24 cellular contexts compared by ENCODE assay signal in genomic region chr3:138227650-138228049, GRCh38. TPM values are rescaled to one million over a fixed set of nuclear protein-coding genes. Genes with fewer than 3 reads are reported as not detected.
DNase-seq lines count a peak whose midpoint lies in the region; ATAC-seq, FAIRE-seq and TF ChIP-seq lines count a peak whose summit lies in the region.
"Had no signal": no experiment of that assay in that cellular context is flagged by ENCODE, and none has a peak within 500 bp of the region (broad histone marks: within the 10 kb centered on the region; RNA-seq: fewer than 3 reads in every experiment).

No MANE protein-coding gene starts in this region.

- H3K36me3 ChIP-seq in transverse colon: peaks cover 0 to 47% (median 24%) of the 10 kb centered on the region in 4 donors

- 83 to 95% methylated on average over 1 of the region's 1 CpG for WGBS in transverse colon (ENCODE audit: low coverage in 1 of 2), 2 donors

- H3K9me3 ChIP-seq in transverse colon: no peaks in the 10 kb centered on the region
- H3K9me3 ChIP-seq: ascending aorta, BLaER1 had no signal

- TF ChIP-seq POLR2A in transverse colon (IDR thresholded peaks at IDR 0.05): no peak

- intact Hi-C loops in transverse colon (cut with DNase I; ENCODE audit: low total_unique reads): no loop called here

- ATAC-seq in HG03025 (IDR thresholded peaks at IDR 0.05; ENCODE audit: low FRiP score, unreplicated experiment): no peak
- no peak for ATAC-seq in GM21423 (IDR thresholded peaks at IDR 0.05; ENCODE audit: unreplicated experiment)
- ATAC-seq: left lobe of liver, right cardiac atrium, Right ventricle myocardium inferior had no signal

- TF ChIP-seq EP300 in transverse colon (IDR thresholded peaks at IDR 0.05; ENCODE audit: low read depth): no peak

- H3K27me3 ChIP-seq in transverse colon: no peaks in the 10 kb centered on the region
- H3K27me3 ChIP-seq: ascending aorta, BLaER1, dorsolateral prefrontal cortex had no signal

- H3K4me3 ChIP-seq in fibroblast of pulmonary artery (replicated peaks; ENCODE audit: low read depth, low read length) (no peak overlapping the region), retinal pigment epithelial cell (ENCODE audit: low read length) (no peak overlapping the region), transverse colon (no peak overlapping the region)
- H3K4me3 ChIP-seq: ascending aorta, BLaER1, dorsolateral prefrontal cortex had no signal

- TF ChIP-seq CTCF in fibroblast of pulmonary artery (IDR thresholded peaks at IDR 0.05; ENCODE audit: low read length, missing control alignments) (no peak), retinal pigment epithelial cell (conservative IDR thresholded peaks at IDR 0.05; ENCODE audit: low read depth, low read length) (no peak), transverse colon (IDR thresholded peaks at IDR 0.05) (no peak)

- in situ Hi-C loops in transverse colon (cut with MboI; ENCODE audit: low pct_ligation_motif_present in 1 of 4, low pct_unique_long_range_greater_than_20kb in 1 of 4, low sequenced_read_pairs in 3 of 4): no loop called here

- H3K4me1 ChIP-seq in transverse colon: no peaks in the 10 kb centered on the region
- H3K4me1 ChIP-seq: ascending aorta had no signal

- FAIRE-seq in GM19239 (lab: Jason Lieb, UNC): peak; percentile 40
- FAIRE-seq: D721Med, H54 had no signal

- DNase-seq in GM19239 (ENCODE audit: insufficient read length, low spot score): no peak
- DNase-seq in amniotic stem cell (lab: John Stamatoyannopoulos, UW): peak; percentile 47
- DNase-seq in fibroblast of pulmonary artery (ENCODE audit: low read depth): peak; percentile 71
- peak; percentile 9 for DNase-seq in retinal pigment epithelial cell (ENCODE audit: low read depth)
- DNase-seq in transverse colon: no peak
- DNase-seq in NCI-H446 (lab: John Stamatoyannopoulos, UW): no peak
- DNase-seq: activated CD4-positive, alpha-beta T cell treated with anti-CD3 and anti-CD28 coated beads, Interleukin-2, amount 50 U/mL, for 1 hour; activated naive CD4-positive, alpha-beta T cell treated with Interleukin-2 at 50 U/mL for 16 hours; dorsolateral prefrontal cortex; GDM1; NCI-H1436; NCI-H2171 treated with DMSO at 0.1 percent for 48 hours; NCI-H748 treated with DMSO at 0.1 percent for 48 hours; right cardiac atrium; stimulated activated naive CD4-positive, alpha-beta T cell had no signal

- no peak overlapping the region for H3K27ac ChIP-seq in transverse colon
- H3K27ac ChIP-seq: ascending aorta, BLaER1, dorsolateral prefrontal cortex, epithelial cell of prostate had no signal

RNA-seq across cellular contexts. Expression of gene ARMC8, which starts 40.5 kb away (rescaled TPM):
- total RNA-seq in transverse colon: 10 to 100 TPM; 48.1 to 63.8 (median 60.3) TPM

RNA-seq across cellular contexts. Expression of gene DBR1, which starts 52.9 kb away (rescaled TPM):
- total RNA-seq in transverse colon: 1 to 10 TPM in 3 of 4 donors, not detected in 1; 7.5 to 8.9 (median 7.8) TPM

Comparison
In these comparisons a context has a peak if more than half of its experiments do, and no peak if none do; other contexts are left out.
1. DNase-seq: peak in amniotic stem cell (single experiment), fibroblast of pulmonary artery (single experiment) and retinal pigment epithelial cell (single experiment); none in GM19239 (single experiment), transverse colon (single experiment) and NCI-H446 (0 of 2).